In the genomic region with DNA sequence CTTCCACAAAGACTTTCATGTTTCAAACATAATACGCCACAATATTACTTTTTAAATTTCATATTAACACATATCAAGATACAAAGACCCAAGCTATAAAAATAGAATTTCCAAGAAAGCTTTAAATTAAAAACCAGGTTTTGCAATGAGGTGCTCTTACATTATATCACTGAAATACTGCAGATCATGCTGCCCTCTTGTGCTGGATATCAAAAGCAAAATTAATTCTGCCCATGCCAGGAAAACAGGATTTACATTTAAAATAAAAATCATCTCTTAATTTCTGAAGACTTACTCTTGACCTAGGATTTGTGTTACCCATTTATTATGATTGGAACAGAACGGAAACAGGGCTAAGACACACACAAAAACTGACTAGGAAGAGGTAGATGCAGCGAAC, we compare ENCODE assay signal across 12 cellular contexts.
A peak's percentile ranks its signal among the peaks of the same experiment; 100 is the strongest.
DNase-seq lines count a peak whose midpoint lies in the region; ATAC-seq and TF ChIP-seq lines count a peak whose summit lies in the region.
"Had no signal": no experiment of that assay in that cellular context is flagged by ENCODE, and none has a peak within 500 bp of the region (broad histone marks: within the 10 kb centered on the region; RNA-seq: fewer than 3 reads in every experiment).

No MANE protein-coding gene starts in this region.

- no peaks in the 10 kb centered on the region for H3K79me2 ChIP-seq in H9 (ENCODE audit: insufficient read depth, low read length)

- H3T11ph ChIP-seq in H9 (ENCODE audit: low read length) = no peak overlapping the region

- TF ChIP-seq CTCF in AG04449 (IDR thresholded peaks at IDR 0.05; ENCODE audit: insufficient read depth, low read length, missing control alignments) (peak; percentile 24), H9 (conservative IDR thresholded peaks at IDR 0.05) (peak; percentile 51), fibroblast of pulmonary artery (IDR thresholded peaks at IDR 0.05; ENCODE audit: low read length, missing control alignments) (peak; percentile 47)

- H3K23ac ChIP-seq in H9 (ENCODE audit: insufficient read length, low read depth, low read length) = no peak overlapping the region

- no peaks in the 10 kb centered on the region for H3K23me2 ChIP-seq in H9 (ENCODE audit: insufficient read length, low read depth, low read length, poor library complexity, severe bottlenecking)

- H3K9me3 ChIP-seq in H9 (ENCODE audit: control insufficient read depth, low read depth, low read length) = no peaks in the 10 kb centered on the region
- H3K9me3 ChIP-seq: SJCRH30 had no signal

- peaks cover 0 to 2% (median 0%) of the 10 kb centered on the region in 3 experiments; a peak in 1 of 7 replicates for H3K36me3 Mint-ChIP-seq in H9 (ENCODE audit: insufficient read depth in 1 of 3, low read depth in 3 of 3)
- H3K36me3 Mint-ChIP-seq in activated T-helper 17 cell treated with anti-CD3 and anti-CD28 coated beads, Interleukin-2, amount 50 U/mL, for 72 hours (ENCODE audit: low read depth) = peaks cover 34% of the 10 kb centered on the region
- peaks cover 13% of the 10 kb centered on the region for H3K36me3 Mint-ChIP-seq in stimulated activated effector memory CD8-positive, alpha-beta T cell treated with anti-CD3 and anti-CD28 coated beads, Interleukin-12 subunit alpha, Interleukin-12 subunit beta, amount 100 ng/mL, for 72 hours
- H3K36me3 Mint-ChIP-seq in activated T-helper 2 cell treated with anti-CD3 and anti-CD28 coated beads, Interferon-gamma antibody, Interleukin-2, Interleukin-4, amounts not matched to agents 10 μg/mL and 5 μg/mL and 100 μg/mL, durations not matched to agents 14 hours and 24 hours and 36 hours (ENCODE audit: low read depth) = peaks cover 17% of the 10 kb centered on the region

- no peaks in the 10 kb centered on the region for H3K27me3 ChIP-seq in H9 (ENCODE audit: insufficient read depth, low read length)
- H3K27me3 ChIP-seq: SJCRH30 had no signal

- no peak overlapping the region for H4K8ac ChIP-seq in H9 (replicated peaks; ENCODE audit: insufficient read length, low read depth, low read length)

- no peaks in the 10 kb centered on the region for H3K79me1 ChIP-seq in H9 (ENCODE audit: insufficient read depth, low read depth, low read length, poor library complexity, severe bottlenecking)

- no peak overlapping the region for H3K27ac ChIP-seq in H9 (ENCODE audit: insufficient read length, low read depth, low read length)
- H3K27ac ChIP-seq: SJCRH30 had no signal

- intact Hi-C loops in activated T-helper 2 cell treated with anti-CD3 and anti-CD28 coated beads, Interferon-gamma antibody, Interleukin-2, Interleukin-4, amounts not matched to agents 10 μg/mL and 5 μg/mL and 100 μg/mL, durations not matched to agents 14 hours and 24 hours and 36 hours (cut with micrococcal nuclease) = loop anchor here (10.0 kb wide), 2 partner anchors 181 to 491 kb away; no protein-coding TSS in a partner anchor

- H3K4me3 ChIP-seq in AG04449 (ENCODE audit: low read depth, low read length) (no peak overlapping the region), fibroblast of pulmonary artery (replicated peaks; ENCODE audit: low read depth, low read length) (no peak overlapping the region)
- H3K4me3 ChIP-seq: SJCRH30 had no signal

- H3K4me2 ChIP-seq in H9 (ENCODE audit: insufficient read depth, insufficient read length, low read length) = no peak overlapping the region

- ATAC-seq in activated T-helper 17 cell treated with anti-CD3 and anti-CD28 coated beads, Interleukin-2, amount 50 U/mL, for 72 hours (replicated peaks) = no peak
- ATAC-seq in stimulated activated effector memory CD8-positive, alpha-beta T cell treated with anti-CD3 and anti-CD28 coated beads, Interleukin-12 subunit alpha, Interleukin-12 subunit beta, amount 100 ng/mL, for 72 hours = no peak
- no peak for ATAC-seq in GM19455 (IDR thresholded peaks at IDR 0.05; ENCODE audit: unreplicated experiment)
- ATAC-seq: sciatic nerve had no signal

- H2BK20ac ChIP-seq in H9 (ENCODE audit: low read depth, low read length, poor library complexity, severe bottlenecking) = no peak overlapping the region

- H3K4ac ChIP-seq in H9 (ENCODE audit: low read depth, low read length) = no peak overlapping the region

- peaks cover 6% of the 10 kb centered on the region; the same call in 1 of the 2 replicates for H3K4me1 ChIP-seq in H9 (ENCODE audit: insufficient read depth, low read length)
- H3K4me1 ChIP-seq: SJCRH30 had no signal

- no peak overlapping the region for H3K27ac Mint-ChIP-seq in H9
- H3K27ac Mint-ChIP-seq in activated T-helper 17 cell treated with anti-CD3 and anti-CD28 coated beads, Interleukin-2, amount 50 U/mL, for 72 hours = no peak overlapping the region
- H3K27ac Mint-ChIP-seq in stimulated activated effector memory CD8-positive, alpha-beta T cell treated with anti-CD3 and anti-CD28 coated beads, Interleukin-12 subunit alpha, Interleukin-12 subunit beta, amount 100 ng/mL, for 72 hours = no peak overlapping the region
- H3K27ac Mint-ChIP-seq in activated T-helper 2 cell treated with anti-CD3 and anti-CD28 coated beads, Interferon-gamma antibody, Interleukin-2, Interleukin-4, amounts not matched to agents 10 μg/mL and 5 μg/mL and 100 μg/mL, durations not matched to agents 14 hours and 24 hours and 36 hours = no peak overlapping the region

- no peaks in the 10 kb centered on the region for H4K20me1 ChIP-seq in H9 (ENCODE audit: control insufficient read depth, insufficient read depth, insufficient read length)

- 100% methylated on average over 1 of the region's 3 CpGs for WGBS in H9 (ENCODE audit: extremely low coverage, insufficient read length, low lambda C conversion rate)

- no peak overlapping the region for H3K4me3 Mint-ChIP-seq in H9
- no peak overlapping the region for H3K4me3 Mint-ChIP-seq in activated T-helper 17 cell treated with anti-CD3 and anti-CD28 coated beads, Interleukin-2, amount 50 U/mL, for 72 hours
- no peak overlapping the region for H3K4me3 Mint-ChIP-seq in stimulated activated effector memory CD8-positive, alpha-beta T cell treated with anti-CD3 and anti-CD28 coated beads, Interleukin-12 subunit alpha, Interleukin-12 subunit beta, amount 100 ng/mL, for 72 hours
- H3K4me3 Mint-ChIP-seq in activated T-helper 2 cell treated with anti-CD3 and anti-CD28 coated beads, Interferon-gamma antibody, Interleukin-2, Interleukin-4, amounts not matched to agents 10 μg/mL and 5 μg/mL and 100 μg/mL, durations not matched to agents 14 hours and 24 hours and 36 hours (ENCODE audit: low read depth) = no peak overlapping the region

- H3K14ac ChIP-seq in H9 (ENCODE audit: insufficient read depth, low read length) = no peak overlapping the region

- peaks cover 5% of the 10 kb centered on the region for H3K27me3 Mint-ChIP-seq in H9 (ENCODE audit: low read depth)
- H3K27me3 Mint-ChIP-seq in activated T-helper 17 cell treated with anti-CD3 and anti-CD28 coated beads, Interleukin-2, amount 50 U/mL, for 72 hours = no peaks in the 10 kb centered on the region
- no peaks in the 10 kb centered on the region for H3K27me3 Mint-ChIP-seq in activated T-helper 2 cell treated with anti-CD3 and anti-CD28 coated beads, Interferon-gamma antibody, Interleukin-2, Interleukin-4, amounts not matched to agents 10 μg/mL and 5 μg/mL and 100 μg/mL, durations not matched to agents 14 hours and 24 hours and 36 hours (ENCODE audit: low read depth)

- H2BK5ac ChIP-seq in H9 (ENCODE audit: insufficient read length, low read length) = no peak overlapping the region

- POLR2A ChIA-PET in AG04449 (lab: Yijun Ruan, JAX) = no interaction called here

- peaks cover 35 to 38% of the 10 kb centered on the region in 2 experiments for H3K4me1 Mint-ChIP-seq in H9
- peaks cover 9% of the 10 kb centered on the region for H3K4me1 Mint-ChIP-seq in activated T-helper 17 cell treated with anti-CD3 and anti-CD28 coated beads, Interleukin-2, amount 50 U/mL, for 72 hours
- H3K4me1 Mint-ChIP-seq in stimulated activated effector memory CD8-positive, alpha-beta T cell treated with anti-CD3 and anti-CD28 coated beads, Interleukin-12 subunit alpha, Interleukin-12 subunit beta, amount 100 ng/mL, for 72 hours = no peaks in the 10 kb centered on the region
- H3K4me1 Mint-ChIP-seq in activated T-helper 2 cell treated with anti-CD3 and anti-CD28 coated beads, Interferon-gamma antibody, Interleukin-2, Interleukin-4, amounts not matched to agents 10 μg/mL and 5 μg/mL and 100 μg/mL, durations not matched to agents 14 hours and 24 hours and 36 hours (ENCODE audit: low read depth) = peaks cover 30% of the 10 kb centered on the region

- no peak overlapping the region for H4K91ac ChIP-seq in H9 (ENCODE audit: insufficient read length, low read depth, low read length)

- no peak overlapping the region for H2BK15ac ChIP-seq in H9 (ENCODE audit: low read depth, low read length)

- H3K56ac ChIP-seq in H9 (ENCODE audit: insufficient read length, low read depth, low read length) = no peak overlapping the region

- DNase-seq in AG04449 (ENCODE audit: low read depth, low spot score) (no peak), H9 (no peak), SHP77 (lab: John Stamatoyannopoulos, UW) (peak; percentile 16 to 46), fibroblast of pulmonary artery (ENCODE audit: low read depth) (peak; percentile 65)
- DNase-seq in stimulated activated effector memory CD8-positive, alpha-beta T cell treated with anti-CD3 and anti-CD28 coated beads, Interleukin-12 subunit alpha, Interleukin-12 subunit beta, amount 100 ng/mL, for 72 hours (ENCODE audit: low spot score in 2 of 2) = no peak
- no peak for DNase-seq in activated T-helper 2 cell treated with anti-CD3 and anti-CD28 coated beads, Interferon-gamma antibody, Interleukin-2, Interleukin-4, amounts not matched to agents 10 μg/mL and 5 μg/mL and 100 μg/mL, durations not matched to agents 14 hours and 24 hours and 36 hours (ENCODE audit: low spot score)
- DNase-seq: KG1; SJCRH30; stimulated activated naive CD4-positive, alpha-beta T cell had no signal

- no peak overlapping the region for H3K18ac ChIP-seq in H9 (ENCODE audit: insufficient read length, low read depth, low read length)

- no peak overlapping the region for H2AK5ac ChIP-seq in H9 (ENCODE audit: insufficient read length, low read length)

- H2BK120ac ChIP-seq in H9 (ENCODE audit: low read depth, low read length, poor library complexity, severe bottlenecking) = no peak overlapping the region

- no peak overlapping the region for H4K5ac ChIP-seq in H9 (ENCODE audit: insufficient read length, low read depth, low read length)

- CTCF ChIA-PET in AG04449 (lab: Yijun Ruan, JAX) = interaction anchor here (0.7 to 4.2 kb wide), 25 partner anchors 10 to 536 kb away, joined by 3 to 46 read pairs (median 4); no protein-coding TSS in a partner anchor

- H3K9ac ChIP-seq in H9 (ENCODE audit: extremely low read depth, insufficient read length, low read length) = no peak overlapping the region

- no peaks in the 10 kb centered on the region for H3K9me3 Mint-ChIP-seq in H9
- H3K9me3 Mint-ChIP-seq in activated T-helper 17 cell treated with anti-CD3 and anti-CD28 coated beads, Interleukin-2, amount 50 U/mL, for 72 hours = no peaks in the 10 kb centered on the region
- no peaks in the 10 kb centered on the region for H3K9me3 Mint-ChIP-seq in stimulated activated effector memory CD8-positive, alpha-beta T cell treated with anti-CD3 and anti-CD28 coated beads, Interleukin-12 subunit alpha, Interleukin-12 subunit beta, amount 100 ng/mL, for 72 hours
- no peaks in the 10 kb centered on the region for H3K9me3 Mint-ChIP-seq in activated T-helper 2 cell treated with anti-CD3 and anti-CD28 coated beads, Interferon-gamma antibody, Interleukin-2, Interleukin-4, amounts not matched to agents 10 μg/mL and 5 μg/mL and 100 μg/mL, durations not matched to agents 14 hours and 24 hours and 36 hours

- no peak overlapping the region for H2AFZ ChIP-seq in H9 (ENCODE audit: low read length)

- no peak overlapping the region for H2BK12ac ChIP-seq in H9 (ENCODE audit: insufficient read length, low read depth, low read length)

Comparison
In these comparisons a context has a peak if more than half of its experiments do, and no peak if none do; other contexts are left out.
1. DNase-seq: peak in SHP77 (2 of 2) and fibroblast of pulmonary artery (single experiment); none in AG04449 (single experiment), H9 (single experiment), stimulated activated effector memory CD8-positive, alpha-beta T cell treated with anti-CD3 and anti-CD28 coated beads, Interleukin-12 subunit alpha, Interleukin-12 subunit beta, amount 100 ng/mL, for 72 hours (0 of 2) and activated T-helper 2 cell treated with anti-CD3 and anti-CD28 coated beads, Interferon-gamma antibody, Interleukin-2, Interleukin-4, amounts not matched to agents 10 μg/mL and 5 μg/mL and 100 μg/mL, durations not matched to agents 14 hours and 24 hours and 36 hours (single experiment).
2. Peak in every context shown above with its lines, with median percentiles within 50 percentile points of each other: CTCF ChIP-seq.